ENCODE assay signal across 25 cellular contexts in the genomic region with DNA sequence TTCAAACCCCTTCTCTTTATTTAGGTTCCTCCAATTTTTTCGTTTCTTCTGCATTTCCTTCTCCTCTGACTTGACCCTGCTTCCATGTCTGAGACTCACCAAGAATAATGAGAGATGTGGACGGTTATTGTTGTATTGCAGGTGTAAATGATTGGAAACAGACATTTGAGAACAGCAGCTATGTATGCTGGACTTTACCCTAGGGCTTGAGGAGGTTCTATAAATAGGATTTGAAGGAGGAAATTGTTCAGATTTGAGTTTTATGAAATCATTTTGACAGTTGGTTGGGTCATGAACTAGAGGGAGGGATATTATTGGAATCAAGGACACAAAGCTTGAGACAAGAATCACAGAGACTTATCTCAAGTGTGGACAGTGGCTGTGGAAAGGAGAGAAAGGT.
"Had no signal": no experiment of that assay in that cellular context is flagged by ENCODE, and none has a peak within 500 bp of the region (broad histone marks: within the 10 kb centered on the region; RNA-seq: fewer than 3 reads in every experiment).

No MANE protein-coding gene starts in this region.

- H3K4me3 ChIP-seq: dorsolateral prefrontal cortex, gastrocnemius medialis, left lung, psoas muscle, sigmoid colon, spleen, testis, tibial artery, upper lobe of left lung had no signal

- DNase-seq: cortex of kidney; dorsolateral prefrontal cortex; effector CD4-positive, alpha-beta T cell; endodermal cell; foreskin fibroblast; gastrocnemius medialis; head of caudate nucleus; left lung; mesenchymal stem cell; midbrain; natural killer cell; posterior cingulate gyrus; psoas muscle; right cardiac atrium; sigmoid colon; spleen; stimulated activated CD4-positive, alpha-beta T cell treated with anti-CD3 and anti-CD28 coated beads, Interleukin-4, amount 100 ng/mL, for 4 hours; stimulated activated naive CD8-positive, alpha-beta T cell treated with anti-CD3 and anti-CD28 coated beads, Interleukin-15, Interleukin-2, amounts not matched to agents 100 U/mL and 50 U/mL, for 24 hours; substantia nigra; testis; tibial artery; upper lobe of left lung had no signal

- H3K36me3 ChIP-seq: gastrocnemius medialis, left lung, neutrophil, sigmoid colon, spleen, tibial artery, upper lobe of left lung had no signal

- H3K4me1 ChIP-seq: gastrocnemius medialis, left lung, psoas muscle, sigmoid colon, spleen, testis, tibial artery, upper lobe of left lung had no signal

- H3K27me3 ChIP-seq: dorsolateral prefrontal cortex, gastrocnemius medialis, left lung, neutrophil, sigmoid colon, spleen, testis, tibial artery, upper lobe of left lung had no signal

- H3K27ac ChIP-seq: dorsolateral prefrontal cortex, epithelial cell of prostate, gastrocnemius medialis, left lung, neutrophil, psoas muscle, sigmoid colon, spleen, testis, tibial artery, upper lobe of left lung had no signal

- H3K9me3 ChIP-seq: gastrocnemius medialis, left lung, neutrophil, psoas muscle, sigmoid colon, testis, tibial artery, upper lobe of left lung had no signal

- ATAC-seq: gastrocnemius medialis; left lung; natural killer cell; psoas muscle; right cardiac atrium; stimulated activated memory B cell treated with anti-CD40 and anti-IgM and Interleukin-4, amounts not matched to agents 10 μg/mL and 1 μg/mL and 100 μg/mL, for 72 hours; stimulated activated naive CD8-positive, alpha-beta T cell treated with anti-CD3 and anti-CD28 coated beads, Interleukin-15, Interleukin-2, amounts not matched to agents 100 U/mL and 50 U/mL, for 24 hours had no signal
